20 cellular contexts compared by ENCODE assay signal in the genomic region with DNA sequence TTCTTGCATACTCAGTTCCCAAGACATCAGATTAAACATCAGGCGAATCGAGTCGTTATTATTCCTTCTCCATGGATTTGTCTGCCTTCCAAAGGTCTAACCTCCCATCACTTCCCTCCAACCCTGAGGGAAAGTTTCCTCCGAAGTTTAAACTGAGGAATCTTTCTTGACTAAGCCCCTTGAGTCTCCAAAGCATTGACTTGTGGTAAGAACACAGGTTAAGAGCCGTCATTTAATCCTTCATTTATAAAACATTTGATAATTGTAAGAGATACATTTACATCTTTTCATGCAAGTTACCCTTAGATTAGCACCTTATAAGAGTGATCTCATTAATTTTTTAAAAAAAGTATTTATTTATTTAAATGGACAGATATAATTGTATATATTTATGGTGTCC.
"Had no signal": no experiment of that assay in that cellular context is flagged by ENCODE, and none has a peak within 500 bp of the region (broad histone marks: within the 10 kb centered on the region; RNA-seq: fewer than 3 reads in every experiment).

Gene OR7A10 (minus strand): TSS at position 101 of the 400 bp plus-strand sequence. CDS start 7,045 bp downstream, outside the sequence.

- H3K4me3 Mint-ChIP-seq: dendritic cell treated with granulocyte-macrophage colony-stimulating factor and Interleukin-4, amounts not matched to agents 40 ng/mL and 50 ng/mL, for 4 days; effector memory CD8-positive, alpha-beta T cell; endodermal cell had no signal

- H3K4me1 Mint-ChIP-seq: endodermal cell had no signal

- H3K9me3 Mint-ChIP-seq: dendritic cell treated with granulocyte-macrophage colony-stimulating factor and Interleukin-4, amounts not matched to agents 40 ng/mL and 50 ng/mL, for 4 days had no signal

- DNase-seq: colonic mucosa; cortex of kidney; dermis blood vessel endothelial cell; dorsolateral prefrontal cortex; effector CD4-positive, alpha-beta T cell; effector CD8-positive, alpha-beta T cell; effector memory CD4-positive, alpha-beta T cell; effector memory CD8-positive, alpha-beta T cell; endodermal cell; erythroblast; esophagus squamous epithelium; foreskin fibroblast; foreskin keratinocyte; foreskin melanocyte; gastrocnemius medialis; glutamatergic neuron; head of caudate nucleus; heart left ventricle; heart right ventricle had no signal

- H3K27ac Mint-ChIP-seq: dendritic cell treated with granulocyte-macrophage colony-stimulating factor and Interleukin-4, amounts not matched to agents 40 ng/mL and 50 ng/mL, for 4 days; effector memory CD8-positive, alpha-beta T cell; endodermal cell had no signal
